Comparison of ENCODE assay signal across 8 cellular contexts in genomic region chr19:47447470-47448359, GRCh38. TPM values are rescaled to one million over a fixed set of nuclear protein-coding genes. Genes with fewer than 3 reads are reported as not detected.
DNase-seq lines count a peak whose midpoint lies in the region; ATAC-seq and TF ChIP-seq lines count a peak whose summit lies in the region.

No MANE protein-coding gene starts in this region.

- H3K4me1 ChIP-seq in aorta (ENCODE audit: control insufficient read depth in 1 of 2, insufficient read depth in 2 of 2, low read length in 2 of 2): no peaks in the 10 kb centered on the region

- H3K4me3 ChIP-seq in epithelial cell of proximal tubule (ENCODE audit: low read depth, low read length) (peak overlapping the region; percentile 41), aorta (ENCODE audit: low read length in 2 of 2) (no peak overlapping the region)

- H3K27ac ChIP-seq in aorta (ENCODE audit: low read depth in 1 of 2, low read length in 2 of 2): no peak overlapping the region

- peaks cover 66% of the 10 kb centered on the region for H3K27me3 Mint-ChIP-seq in activated CD8-positive, alpha-beta memory T cell treated with anti-CD3 and anti-CD28 coated beads, Interleukin-2, amount 10 ng/mL, durations not matched to agents 7 days and 5 days
- peaks cover 54 to 67% of the 10 kb centered on the region in 2 donors for H3K27me3 Mint-ChIP-seq in natural killer cell treated with Interleukin-12 subunit alpha and Interleukin-12 subunit beta and Interleukin-15 and Interleukin-18, amount 100 ng/mL, for 72 hours

- H3K27ac Mint-ChIP-seq in activated CD8-positive, alpha-beta memory T cell treated with anti-CD3 and anti-CD28 coated beads, Interleukin-2, amount 10 ng/mL, durations not matched to agents 7 days and 5 days: no peak overlapping the region
- H3K27ac Mint-ChIP-seq in natural killer cell treated with Interleukin-12 subunit alpha and Interleukin-12 subunit beta and Interleukin-15 and Interleukin-18, amount 100 ng/mL, for 72 hours: no peak overlapping the region

- CTCF ChIA-PET in activated CD8-positive, alpha-beta memory T cell treated with anti-CD3 and anti-CD28 coated beads, Interleukin-2, amount 10 ng/mL, durations not matched to agents 7 days and 5 days (lab: Charles Lee): interaction anchor here (0.6 to 4.6 kb wide), 5 partner anchors 12 to 259 kb away, joined by 3 to 40 read pairs (median 5); partner anchors contain the start of gene DHX34

- no peaks in the 10 kb centered on the region for H3K36me3 ChIP-seq in aorta (ENCODE audit: control insufficient read depth in 1 of 2, insufficient read depth in 2 of 2, low read length in 1 of 2)

- peak; percentile 80 for ATAC-seq in activated CD8-positive, alpha-beta memory T cell treated with anti-CD3 and anti-CD28 coated beads, Interleukin-2, amount 10 ng/mL, durations not matched to agents 7 days and 5 days
- ATAC-seq in natural killer cell treated with Interleukin-12 subunit alpha and Interleukin-12 subunit beta and Interleukin-15 and Interleukin-18, amount 100 ng/mL, for 72 hours: peak; percentile 74 to 85
- peak; percentile 23 for ATAC-seq in aorta (ENCODE audit: low FRiP score)

- H3K4me1 Mint-ChIP-seq in activated CD8-positive, alpha-beta memory T cell treated with anti-CD3 and anti-CD28 coated beads, Interleukin-2, amount 10 ng/mL, durations not matched to agents 7 days and 5 days: peaks cover 40% of the 10 kb centered on the region
- peaks cover 35 to 42% of the 10 kb centered on the region in 2 donors for H3K4me1 Mint-ChIP-seq in natural killer cell treated with Interleukin-12 subunit alpha and Interleukin-12 subunit beta and Interleukin-15 and Interleukin-18, amount 100 ng/mL, for 72 hours (ENCODE audit: low read depth in 2 of 2)

- peaks cover 0 to 4% of the 10 kb centered on the region in 2 donors for H3K27me3 ChIP-seq in aorta (ENCODE audit: control insufficient read depth in 1 of 2, insufficient read depth in 2 of 2, low read length in 1 of 2)

- WGBS in aorta, 2 donors: 3% methylated on average over 93 to 95 of the region's 95 CpGs

- no peak for TF ChIP-seq CTCF in epithelial cell of proximal tubule (conservative IDR thresholded peaks at IDR 0.05; ENCODE audit: low read depth, low read length)

- DNase-seq in COLO668 (lab: John Stamatoyannopoulos, UW; ENCODE audit: unreplicated experiment) (peak; percentile 65), NCI-H1417 treated with DMSO at 0.1 percent for 48 hours (lab: John Stamatoyannopoulos, UW) (peak; percentile 91), epithelial cell of proximal tubule (ENCODE audit: low read depth) (no peak), aorta (no peak), SIG-M5 (lab: John Stamatoyannopoulos, UW) (no peak), NCI-H446 treated with DMSO at 0.1 percent for 48 hours (lab: John Stamatoyannopoulos, UW) (no peak)
- peak; percentile 76 for DNase-seq in activated CD8-positive, alpha-beta memory T cell treated with anti-CD3 and anti-CD28 coated beads, Interleukin-2, amount 10 ng/mL, durations not matched to agents 7 days and 5 days
- DNase-seq in natural killer cell treated with Interleukin-12 subunit alpha and Interleukin-12 subunit beta and Interleukin-15 and Interleukin-18, amount 100 ng/mL, for 72 hours (ENCODE audit: low spot score): no peak

- H3K9me3 ChIP-seq in aorta (ENCODE audit: control insufficient read depth, low read length): peaks cover 3% of the 10 kb centered on the region

- peak overlapping the region; percentile 39 for H3K4me3 Mint-ChIP-seq in activated CD8-positive, alpha-beta memory T cell treated with anti-CD3 and anti-CD28 coated beads, Interleukin-2, amount 10 ng/mL, durations not matched to agents 7 days and 5 days
- peak overlapping the region; percentile 52 for H3K4me3 Mint-ChIP-seq in natural killer cell treated with Interleukin-12 subunit alpha and Interleukin-12 subunit beta and Interleukin-15 and Interleukin-18, amount 100 ng/mL, for 72 hours

- intact Hi-C loops in aorta (cut with DNase I): no loop called here

- no peaks in the 10 kb centered on the region for H3K9me3 Mint-ChIP-seq in activated CD8-positive, alpha-beta memory T cell treated with anti-CD3 and anti-CD28 coated beads, Interleukin-2, amount 10 ng/mL, durations not matched to agents 7 days and 5 days (ENCODE audit: low read depth)
- no peaks in the 10 kb centered on the region for H3K9me3 Mint-ChIP-seq in natural killer cell treated with Interleukin-12 subunit alpha and Interleukin-12 subunit beta and Interleukin-15 and Interleukin-18, amount 100 ng/mL, for 72 hours

- H3K36me3 Mint-ChIP-seq in activated CD8-positive, alpha-beta memory T cell treated with anti-CD3 and anti-CD28 coated beads, Interleukin-2, amount 10 ng/mL, durations not matched to agents 7 days and 5 days: peaks cover 2% of the 10 kb centered on the region
- H3K36me3 Mint-ChIP-seq in natural killer cell treated with Interleukin-12 subunit alpha and Interleukin-12 subunit beta and Interleukin-15 and Interleukin-18, amount 100 ng/mL, for 72 hours: no peaks in the 10 kb centered on the region

RNA-seq across cellular contexts. Expression of gene SLC8A2, which starts 24.0 kb away (rescaled TPM):
- under 1 TPM; 0.14 to 0.32 TPM for total RNA-seq in activated CD8-positive, alpha-beta memory T cell treated with anti-CD3 and anti-CD28 coated beads, Interleukin-2, amount 10 ng/mL, durations not matched to agents 7 days and 5 days
- total RNA-seq in epithelial cell of proximal tubule (not detected in 2 replicates), aorta (under 1 TPM; 0.23 to 0.72 TPM)
- not detected for total RNA-seq in natural killer cell treated with Interleukin-12 subunit alpha and Interleukin-12 subunit beta and Interleukin-15 and Interleukin-18, amount 100 ng/mL, for 72 hours
- not detected for polyA plus RNA-seq in aorta

RNA-seq across cellular contexts. Expression of gene MEIS3, which starts 28.4 kb away (rescaled TPM):
- total RNA-seq in activated CD8-positive, alpha-beta memory T cell treated with anti-CD3 and anti-CD28 coated beads, Interleukin-2, amount 10 ng/mL, durations not matched to agents 7 days and 5 days: not detected
- 0.29 TPM in 1 of 2 replicates, not detected in the other for total RNA-seq in epithelial cell of proximal tubule
- not detected for total RNA-seq in natural killer cell treated with Interleukin-12 subunit alpha and Interleukin-12 subunit beta and Interleukin-15 and Interleukin-18, amount 100 ng/mL, for 72 hours
- total RNA-seq in aorta: 10 to 100 TPM in 1 of 2 donors, 1 to 10 TPM in 1; 7.7 to 19.6 TPM
- polyA plus RNA-seq in aorta: 1 to 10 TPM in 1 of 2 donors, under 1 TPM in 1; 0.75 to 3.9 TPM

RNA-seq across cellular contexts. Expression of gene KPTN, which starts 36.3 kb away (rescaled TPM):
- 10 to 100 TPM; 11.0 to 13.3 TPM for total RNA-seq in activated CD8-positive, alpha-beta memory T cell treated with anti-CD3 and anti-CD28 coated beads, Interleukin-2, amount 10 ng/mL, durations not matched to agents 7 days and 5 days
- total RNA-seq in epithelial cell of proximal tubule: 3.2 TPM in 2 replicates
- total RNA-seq in natural killer cell treated with Interleukin-12 subunit alpha and Interleukin-12 subunit beta and Interleukin-15 and Interleukin-18, amount 100 ng/mL, for 72 hours: 10 to 100 TPM in 1 of 2 donors, 1 to 10 TPM in 1; 4.9 to 11.4 TPM
- total RNA-seq in aorta: 1 to 10 TPM; 3.0 to 4.3 TPM
- polyA plus RNA-seq in aorta: 10 to 100 TPM; 12.3 to 24.8 TPM

Comparison
In these comparisons a context has a peak if more than half of its experiments do, and no peak if none do; other contexts are left out.
1. DNase-seq: peak in COLO668 (single experiment), NCI-H1417 treated with DMSO at 0.1 percent for 48 hours (single experiment) and activated CD8-positive, alpha-beta memory T cell treated with anti-CD3 and anti-CD28 coated beads, Interleukin-2, amount 10 ng/mL, durations not matched to agents 7 days and 5 days (single experiment); none in epithelial cell of proximal tubule (single experiment), natural killer cell treated with Interleukin-12 subunit alpha and Interleukin-12 subunit beta and Interleukin-15 and Interleukin-18, amount 100 ng/mL, for 72 hours (single experiment), aorta (0 of 2), SIG-M5 (single experiment) and NCI-H446 treated with DMSO at 0.1 percent for 48 hours (single experiment).
2. ATAC-seq: peak in every context shown above with its lines; median percentile 80 in activated CD8-positive, alpha-beta memory T cell treated with anti-CD3 and anti-CD28 coated beads, Interleukin-2, amount 10 ng/mL, durations not matched to agents 7 days and 5 days; 80 in natural killer cell treated with Interleukin-12 subunit alpha and Interleukin-12 subunit beta and Interleukin-15 and Interleukin-18, amount 100 ng/mL, for 72 hours; 23 in aorta.